8 cellular contexts compared by ENCODE assay signal in genomic region chr3:56783644-56784451, GRCh38. TPM values are rescaled to one million over a fixed set of nuclear protein-coding genes. Genes with fewer than 3 reads are reported as not detected.
DNase-seq lines count a peak whose midpoint lies in the region; ATAC-seq and TF ChIP-seq lines count a peak whose summit lies in the region.

No MANE protein-coding gene starts in this region.

- DNase-seq in DMS153 (lab: John Stamatoyannopoulos, UW): peak; percentile 47
- peak; percentile 98 for DNase-seq in KBM-7
- peak; percentile 61 to 77 (median 75) for DNase-seq in body of pancreas
- peak; percentile 74 for DNase-seq in left kidney (ENCODE audit: low read depth, low spot score)
- DNase-seq in stimulated activated CD8-positive, alpha-beta memory T cell treated with anti-CD3 and anti-CD28 coated beads, Interleukin-12 subunit alpha, Interleukin-12 subunit beta, amount 100 ng/mL, for 4 hours (ENCODE audit: low read depth): peak; percentile 46
- DNase-seq in NCI-H1048 (lab: John Stamatoyannopoulos, UW): no peak

- H3K27me3 ChIP-seq in body of pancreas: no peaks in the 10 kb centered on the region

- no peaks in the 10 kb centered on the region for H3K36me3 ChIP-seq in body of pancreas (replicated peaks in 1 of 2; ENCODE audit: insufficient read depth in 1 of 2, low read depth in 2 of 2)

- WGBS in body of pancreas, 2 donors: 25 to 26% methylated on average over 8 of the region's 8 CpGs

- no peak overlapping the region for H3K4me3 ChIP-seq in body of pancreas

- peak overlapping the region; percentile 29 for H3K4me3 Mint-ChIP-seq in T-helper 1 cell treated with Interleukin-12 subunit alpha and Interleukin-12 subunit beta and Interleukin-4 antibody, amounts not matched to agents 30 μg/mL and 1 μg/mL, for 36 hours

- peak overlapping the region; percentile 50 to 85 (median 66) for H3K27ac ChIP-seq in body of pancreas

- peaks cover 90% of the 10 kb centered on the region for H3K4me1 ChIP-seq in body of pancreas

- TF ChIP-seq POLR2A in body of pancreas (IDR thresholded peaks at IDR 0.05): peak in 1 of 3 donors; percentile 31

- no peaks in the 10 kb centered on the region for H3K27me3 Mint-ChIP-seq in T-helper 1 cell treated with Interleukin-12 subunit alpha and Interleukin-12 subunit beta and Interleukin-4 antibody, amounts not matched to agents 30 μg/mL and 1 μg/mL, for 36 hours (ENCODE audit: low read depth)

- no peaks in the 10 kb centered on the region for H3K9me3 Mint-ChIP-seq in T-helper 1 cell treated with Interleukin-12 subunit alpha and Interleukin-12 subunit beta and Interleukin-4 antibody, amounts not matched to agents 30 μg/mL and 1 μg/mL, for 36 hours

- H3K36me3 Mint-ChIP-seq in T-helper 1 cell treated with Interleukin-12 subunit alpha and Interleukin-12 subunit beta and Interleukin-4 antibody, amounts not matched to agents 30 μg/mL and 1 μg/mL, for 36 hours (ENCODE audit: low read depth): peaks cover 41% of the 10 kb centered on the region

- no peak for TF ChIP-seq CTCF in body of pancreas (IDR thresholded peaks at IDR 0.05)

- intact Hi-C loops in body of pancreas (cut with DNase I): no loop called here

- in situ Hi-C loops in KBM-7 (cut with MboI; ENCODE audit: low pct_unique_long_range_greater_than_20kb, low sequenced_read_pairs): no loop called here

- peak overlapping the region; percentile 97 for H3K27ac Mint-ChIP-seq in T-helper 1 cell treated with Interleukin-12 subunit alpha and Interleukin-12 subunit beta and Interleukin-4 antibody, amounts not matched to agents 30 μg/mL and 1 μg/mL, for 36 hours

- H3K4me1 Mint-ChIP-seq in T-helper 1 cell treated with Interleukin-12 subunit alpha and Interleukin-12 subunit beta and Interleukin-4 antibody, amounts not matched to agents 30 μg/mL and 1 μg/mL, for 36 hours (ENCODE audit: low read depth): peaks cover 88% of the 10 kb centered on the region

- H3K9me3 ChIP-seq in body of pancreas: no peaks in the 10 kb centered on the region

- ATAC-seq in GM21526 (IDR thresholded peaks at IDR 0.05; ENCODE audit: low FRiP score, unreplicated experiment): peak; percentile 98
- peak; percentile 67 for ATAC-seq in body of pancreas

RNA-seq across cellular contexts. Expression of gene ARHGEF3, which starts 17.9 kb away (rescaled TPM):
- 10 to 100 TPM; 27.4 to 38.7 TPM for total RNA-seq in body of pancreas
